8 cellular contexts compared by ENCODE assay signal in genomic region chr2:90021234-90021633, GRCh38.
DNase-seq lines count a peak whose midpoint lies in the region; ATAC-seq and TF ChIP-seq lines count a peak whose summit lies in the region.
"Not testable (repeated sequence)": the region's sequence is repeated elsewhere in the genome, so short reads cannot be mapped to it uniquely, and the experiment has no call there.

No MANE protein-coding gene starts in this region.

- not testable (repeated sequence) for H3K9me2 ChIP-seq in HCT116 (ENCODE audit: insufficient read depth)

- ATAC-seq in GM18499 (IDR thresholded peaks at IDR 0.05; ENCODE audit: insufficient read depth, unreplicated experiment) (peak; percentile 60), GM19467 (IDR thresholded peaks at IDR 0.05; ENCODE audit: unreplicated experiment) (peak; percentile 73), HCT116 (peak; percentile 92), HG03103 (IDR thresholded peaks at IDR 0.05; ENCODE audit: low read depth, unreplicated experiment) (peak; percentile 93), activated B cell treated with CpG ODN at 0.5 μM for 24 hours (ENCODE audit: low read depth) (peak; percentile 77), right lobe of liver (peak; percentile 52 to 72 (median 60))

- POLR2A ChIA-PET in A673 (lab: Charles Lee; ENCODE audit: low non-redundant PET); HCT116 (lab: Charles Lee); activated B cell treated with CpG ODN at 0.5 μM for 24 hours (lab: Charles Lee): not testable (repeated sequence)

- not testable (repeated sequence) for BruUV-seq in A673 (replicated peaks; lab: Mats Ljungman, UMichigan); HCT116 (replicated peaks; lab: Mats Ljungman, UMichigan)

- not testable (repeated sequence) for H3K9me3 ChIP-seq in A673 (ENCODE audit: low read depth, low read length, poor library complexity, severe bottlenecking); HCT116 (ENCODE audit: control insufficient read depth in 1 of 2, insufficient read depth in 1 of 2, low read depth in 1 of 2, low read length in 2 of 2); right lobe of liver

- CTCF ChIA-PET in A673 (lab: Charles Lee); HCT116 (lab: Charles Lee); activated B cell treated with CpG ODN at 0.5 μM for 24 hours (lab: Charles Lee): not testable (repeated sequence)

- RAD21 ChIA-PET in HCT116 (lab: Charles Lee; ENCODE audit: low non-redundant PET in 1 of 2, low total read pairs in 2 of 2, uncharacterized antibody in 2 of 2, unreplicated experiment in 2 of 2), result not testable (repeated sequence)

- H3K27me3 ChIP-seq in A673 (replicated peaks; ENCODE audit: insufficient read depth, low read depth, low read length, poor library complexity); HCT116 (ENCODE audit: insufficient read depth, low read length); right lobe of liver: not testable (repeated sequence)

- not testable (repeated sequence) for H3K4me3 Mint-ChIP-seq in activated B cell treated with CpG ODN at 0.5 μM for 24 hours

- H3K4me3 ChIP-seq in A673 (ENCODE audit: low read depth, low read length, poor library complexity, severe bottlenecking); HCT116 (replicated peaks in 1 of 2; ENCODE audit: low read depth in 1 of 2, low read length in 2 of 2); LNCaP clone FGC (ENCODE audit: low read depth, low read length); right lobe of liver: not testable (repeated sequence)

- not testable (repeated sequence) for H3K27ac Mint-ChIP-seq in activated B cell treated with CpG ODN at 0.5 μM for 24 hours

- H3K79me2 ChIP-seq in HCT116 (ENCODE audit: insufficient read depth, low read length), result not testable (repeated sequence)

- not testable (repeated sequence) for TF ChIP-seq POLR2A in HCT116 (IDR thresholded peaks at IDR 0.05; ENCODE audit: borderline replicate concordance, extremely low read depth, insufficient read depth, insufficient read length); right lobe of liver (IDR thresholded peaks at IDR 0.05)

- H3K27me3 Mint-ChIP-seq in activated B cell treated with CpG ODN at 0.5 μM for 24 hours, result not testable (repeated sequence)

- WGBS in right lobe of liver (ENCODE audit: insufficient coverage, low coverage, low lambda C conversion rate, missing lambda C conversion rate), result no CpG with 5 or more reads among the region's 9 CpGs

- not testable (repeated sequence) for H3K4me1 Mint-ChIP-seq in activated B cell treated with CpG ODN at 0.5 μM for 24 hours

- H2AFZ ChIP-seq in HCT116 (ENCODE audit: low read depth, low read length, poor library complexity, severe bottlenecking), result not testable (repeated sequence)

- not testable (repeated sequence) for H3K9me3 Mint-ChIP-seq in activated B cell treated with CpG ODN at 0.5 μM for 24 hours

- intact Hi-C loops in A673 (cut with micrococcal nuclease; ENCODE audit: unreplicated experiment); HCT116 (cut with micrococcal nuclease); activated B cell treated with CpG ODN at 0.5 μM for 24 hours (cut with micrococcal nuclease); right lobe of liver (cut with DNase I): not testable (repeated sequence)

- not testable (repeated sequence) for DNase-seq in A673 (ENCODE audit: low spot score); HCT116 (ENCODE audit: low read depth, low spot score); LNCaP clone FGC (ENCODE audit: low read depth); activated B cell treated with CpG ODN at 0.5 μM for 24 hours; right lobe of liver

- H3K36me3 Mint-ChIP-seq in activated B cell treated with CpG ODN at 0.5 μM for 24 hours (ENCODE audit: low read depth), result not testable (repeated sequence)

- not testable (repeated sequence) for H3K27ac ChIP-seq in A673 (ENCODE audit: low read depth, low read length, poor library complexity, severe bottlenecking); HCT116 (ENCODE audit: low read depth, low read length); right lobe of liver

- not testable (repeated sequence) for H3K4me2 ChIP-seq in HCT116 (ENCODE audit: low read length)

- TF ChIP-seq RAD21 in HCT116 (IDR thresholded peaks at IDR 0.05; ENCODE audit: low read depth), result not testable (repeated sequence)

- TF ChIP-seq CTCF in A673 (conservative IDR thresholded peaks at IDR 0.05; ENCODE audit: low read depth, low read length) (0 out of 2 replicates have a peak, but pooled peaks have one; percentile 29), LNCaP clone FGC (IDR thresholded peaks at IDR 0.05; ENCODE audit: control insufficient read depth, extremely low read depth, insufficient read depth) (0 out of 2 replicates have a peak, but pooled peaks have one; percentile 1), right lobe of liver (IDR thresholded peaks at IDR 0.05) (peak in 1 of 4 donors; percentile 24)
- not testable (repeated sequence) for TF ChIP-seq CTCF in HCT116 (IDR thresholded peaks at IDR 0.05 in 2 of 3, conservative IDR thresholded peaks at IDR 0.05 in 1 of 3; ENCODE audit: borderline replicate concordance in 1 of 3, insufficient read depth in 1 of 3, low read depth in 2 of 3, low read length in 2 of 3); activated B cell treated with CpG ODN at 0.5 μM for 24 hours (IDR thresholded peaks at IDR 0.05)

- not testable (repeated sequence) for H3K4me1 ChIP-seq in A673 (ENCODE audit: insufficient read depth, low read length, poor library complexity, severe bottlenecking); HCT116 (ENCODE audit: control insufficient read depth in 1 of 2, insufficient read depth in 2 of 2, low read length in 2 of 2); right lobe of liver

- not testable (repeated sequence) for H3K36me3 ChIP-seq in A673 (ENCODE audit: insufficient read depth, low read length, poor library complexity, severe bottlenecking); HCT116 (ENCODE audit: control insufficient read depth in 1 of 2, insufficient read depth in 2 of 2, low read length in 2 of 2); right lobe of liver

- H3K9ac ChIP-seq in HCT116 (ENCODE audit: low read length), result not testable (repeated sequence)

- H4K20me1 ChIP-seq in HCT116 (ENCODE audit: insufficient read depth), result not testable (repeated sequence)
